14 cellular contexts compared by ENCODE assay signal in the genomic region with DNA sequence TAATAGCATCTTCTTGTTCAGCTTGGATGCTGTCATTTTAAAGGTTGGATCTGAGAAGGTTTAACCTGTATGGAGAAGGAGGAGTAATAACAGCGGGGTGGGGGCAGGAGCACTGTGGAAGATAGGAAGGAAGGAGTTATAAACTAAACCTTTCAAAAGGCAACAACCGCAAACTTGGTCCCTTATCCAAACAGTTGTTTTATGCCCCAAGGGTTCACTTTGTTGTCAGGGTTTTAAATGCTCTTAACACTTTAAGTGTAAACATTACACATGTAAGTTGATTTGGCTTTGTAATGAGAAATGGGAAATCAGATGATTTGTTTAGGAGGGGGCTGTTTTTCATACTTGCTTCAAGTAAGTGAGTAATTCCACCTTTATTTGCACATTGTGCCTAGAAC. TPM values are rescaled to one million over a fixed set of nuclear protein-coding genes. Genes with fewer than 3 reads are reported as not detected.
DNase-seq lines count a peak whose midpoint lies in the region; FAIRE-seq and TF ChIP-seq lines count a peak whose summit lies in the region.
"Had no signal": no experiment of that assay in that cellular context is flagged by ENCODE, and none has a peak within 500 bp of the region (broad histone marks: within the 10 kb centered on the region; RNA-seq: fewer than 3 reads in every experiment).

No MANE protein-coding gene starts in this region.

- H3K9me3 Mint-ChIP-seq in type B pancreatic cell = no peaks in the 10 kb centered on the region

- peaks cover 11% of the 10 kb centered on the region for H3K4me1 Mint-ChIP-seq in type B pancreatic cell (ENCODE audit: unreplicated experiment)

- no peak overlapping the region for H3K27ac Mint-ChIP-seq in type B pancreatic cell

- FAIRE-seq in islet of Langerhans (lab: Jason Lieb, UNC) = peak; percentile 33

- DNase-seq in NCI-H345 (lab: John Stamatoyannopoulos, UW) (peak; percentile 18), NCI-H345 treated with DMSO at 0.1 percent for 48 hours (lab: John Stamatoyannopoulos, UW; ENCODE audit: unreplicated experiment) (no peak), NCI-H774 (lab: John Stamatoyannopoulos, UW) (peak; percentile 9), type B pancreatic cell (ENCODE audit: extremely low spot score, unreplicated experiment) (no peak), DMS 273 treated with DMSO at 0.1 percent for 48 hours (lab: John Stamatoyannopoulos, UW) (no peak), GOT3 (lab: John Stamatoyannopoulos, UW) (no peak), ecto neural progenitor cell (ENCODE audit: low spot score) (no peak)
- DNase-seq: DMS153, KBM-7, NCI-H1092, NCI-H187, NCI-H2171 treated with DMSO at 0.1 percent for 48 hours, NCI-H524 treated with DMSO at 0.1 percent for 48 hours had no signal

- peak overlapping the region; percentile 11 for H3K4me3 Mint-ChIP-seq in type B pancreatic cell

- TF ChIP-seq CTCF in type B pancreatic cell (conservative IDR thresholded peaks at IDR 0.05) = no peak

- peaks cover 3% of the 10 kb centered on the region for H3K36me3 Mint-ChIP-seq in type B pancreatic cell

- H3K27me3 Mint-ChIP-seq in type B pancreatic cell = peaks cover 63% of the 10 kb centered on the region

RNA-seq across cellular contexts. Expression of a gene that starts 3.0 kb away (rescaled TPM):
- total RNA-seq in type B pancreatic cell (ENCODE audit: low replicate concordance) = 3.4 and 8.7 TPM in 2 replicates

Comparison
In these comparisons a context has a peak if more than half of its experiments do, and no peak if none do; other contexts are left out.
1. DNase-seq: peak in NCI-H345 (single experiment) and NCI-H774 (single experiment); none in NCI-H345 treated with DMSO at 0.1 percent for 48 hours (single experiment), type B pancreatic cell (single experiment), DMS 273 treated with DMSO at 0.1 percent for 48 hours (single experiment), GOT3 (single experiment) and ecto neural progenitor cell (single experiment).